1 cellular context compared by ENCODE assay signal in the genomic region with DNA sequence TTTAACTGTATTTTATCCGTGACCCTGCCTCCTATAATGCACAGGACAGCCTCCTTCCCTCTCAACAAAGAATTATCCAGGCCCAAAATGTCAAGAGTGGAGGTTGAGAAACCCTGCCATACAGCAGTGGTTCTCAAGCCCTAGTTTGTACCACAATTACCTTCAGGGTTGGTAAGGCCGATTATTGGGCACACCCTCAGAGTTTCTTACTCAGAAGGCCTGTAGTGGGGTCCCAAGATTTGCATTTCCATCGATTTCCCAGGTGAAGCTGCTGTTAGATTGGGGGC.
TF ChIP-seq lines count a peak whose summit lies in the region.

No MANE protein-coding gene starts in this region.

TF ChIP-seq in HepG2, 621 proteins besides CTCF, POLR2A, EP300 and RAD21:
- no peak for TF ChIP-seq ZNF121 (CRISPR knock-in tag; IDR thresholded peaks at IDR 0.05)
- peak; percentile 25; the same call in 1 of the 2 replicates for TF ChIP-seq ZFP82 (CRISPR knock-in tag; IDR thresholded peaks at IDR 0.05; ENCODE audit: borderline replicate concordance)
- TF ChIP-seq ELF4 (CRISPR knock-in tag; IDR thresholded peaks at IDR 0.05; ENCODE audit: borderline replicate concordance) = peak; percentile 62; the same call in 1 of the 2 replicates
- 0 out of 2 replicates have a peak, but pooled peaks have one; percentile 3 for TF ChIP-seq HOXD1 (CRISPR knock-in tag; IDR thresholded peaks at IDR 0.05)
- TF ChIP-seq EHMT2 (IDR thresholded peaks at IDR 0.05; ENCODE audit: borderline replicate concordance, low read depth, low read length) = 0 out of 2 replicates have a peak, but pooled peaks have one; percentile 47
- TF ChIP-seq, protein P1, sequence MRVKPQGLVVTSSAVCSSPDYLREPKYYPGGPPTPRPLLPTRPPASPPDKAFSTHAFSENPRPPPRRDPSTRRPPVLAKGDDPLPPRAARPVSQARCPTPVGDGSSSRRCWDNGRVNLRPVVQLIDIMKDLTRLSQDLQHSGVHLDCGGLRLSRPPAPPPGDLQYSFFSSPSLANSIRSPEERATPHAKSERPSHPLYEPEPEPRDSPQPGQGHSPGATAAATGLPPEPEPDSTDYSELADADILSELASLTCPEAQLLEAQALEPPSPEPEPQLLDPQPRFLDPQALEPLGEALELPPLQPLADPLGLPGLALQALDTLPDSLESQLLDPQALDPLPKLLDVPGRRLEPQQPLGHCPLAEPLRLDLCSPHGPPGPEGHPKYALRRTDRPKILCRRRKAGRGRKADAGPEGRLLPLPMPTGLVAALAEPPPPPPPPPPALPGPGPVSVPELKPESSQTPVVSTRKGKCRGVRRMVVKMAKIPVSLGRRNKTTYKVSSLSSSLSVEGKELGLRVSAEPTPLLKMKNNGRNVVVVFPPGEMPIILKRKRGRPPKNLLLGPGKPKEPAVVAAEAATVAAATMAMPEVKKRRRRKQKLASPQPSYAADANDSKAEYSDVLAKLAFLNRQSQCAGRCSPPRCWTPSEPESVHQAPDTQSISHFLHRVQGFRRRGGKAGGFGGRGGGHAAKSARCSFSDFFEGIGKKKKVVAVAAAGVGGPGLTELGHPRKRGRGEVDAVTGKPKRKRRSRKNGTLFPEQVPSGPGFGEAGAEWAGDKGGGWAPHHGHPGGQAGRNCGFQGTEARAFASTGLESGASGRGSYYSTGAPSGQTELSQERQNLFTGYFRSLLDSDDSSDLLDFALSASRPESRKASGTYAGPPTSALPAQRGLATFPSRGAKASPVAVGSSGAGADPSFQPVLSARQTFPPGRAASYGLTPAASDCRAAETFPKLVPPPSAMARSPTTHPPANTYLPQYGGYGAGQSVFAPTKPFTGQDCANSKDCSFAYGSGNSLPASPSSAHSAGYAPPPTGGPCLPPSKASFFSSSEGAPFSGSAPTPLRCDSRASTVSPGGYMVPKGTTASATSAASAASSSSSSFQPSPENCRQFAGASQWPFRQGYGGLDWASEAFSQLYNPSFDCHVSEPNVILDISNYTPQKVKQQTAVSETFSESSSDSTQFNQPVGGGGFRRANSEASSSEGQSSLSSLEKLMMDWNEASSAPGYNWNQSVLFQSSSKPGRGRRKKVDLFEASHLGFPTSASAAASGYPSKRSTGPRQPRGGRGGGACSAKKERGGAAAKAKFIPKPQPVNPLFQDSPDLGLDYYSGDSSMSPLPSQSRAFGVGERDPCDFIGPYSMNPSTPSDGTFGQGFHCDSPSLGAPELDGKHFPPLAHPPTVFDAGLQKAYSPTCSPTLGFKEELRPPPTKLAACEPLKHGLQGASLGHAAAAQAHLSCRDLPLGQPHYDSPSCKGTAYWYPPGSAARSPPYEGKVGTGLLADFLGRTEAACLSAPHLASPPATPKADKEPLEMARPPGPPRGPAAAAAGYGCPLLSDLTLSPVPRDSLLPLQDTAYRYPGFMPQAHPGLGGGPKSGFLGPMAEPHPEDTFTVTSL (CRISPR knock-in tag; IDR thresholded peaks at IDR 0.05; ENCODE audit: borderline replicate concordance) = 0 out of 2 replicates have a peak, but pooled peaks have one; percentile 18
- TF ChIP-seq, protein P2, sequence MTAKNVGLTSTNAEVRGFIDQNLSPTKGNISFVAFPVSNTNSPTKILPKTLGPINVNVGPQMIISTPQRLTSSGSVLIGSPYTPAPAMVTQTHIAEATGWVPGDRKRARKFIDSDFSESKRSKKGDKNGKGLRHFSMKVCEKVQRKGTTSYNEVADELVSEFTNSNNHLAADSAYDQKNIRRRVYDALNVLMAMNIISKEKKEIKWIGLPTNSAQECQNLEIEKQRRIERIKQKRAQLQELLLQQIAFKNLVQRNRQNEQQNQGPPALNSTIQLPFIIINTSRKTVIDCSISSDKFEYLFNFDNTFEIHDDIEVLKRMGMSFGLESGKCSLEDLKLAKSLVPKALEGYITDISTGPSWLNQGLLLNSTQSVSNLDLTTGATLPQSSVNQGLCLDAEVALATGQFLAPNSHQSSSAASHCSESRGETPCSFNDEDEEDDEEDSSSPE (CRISPR knock-in tag; IDR thresholded peaks at IDR 0.05) = no peak
- no peak for TF ChIP-seq MTF1 (CRISPR knock-in tag; IDR thresholded peaks at IDR 0.05)
